In the genomic region with DNA sequence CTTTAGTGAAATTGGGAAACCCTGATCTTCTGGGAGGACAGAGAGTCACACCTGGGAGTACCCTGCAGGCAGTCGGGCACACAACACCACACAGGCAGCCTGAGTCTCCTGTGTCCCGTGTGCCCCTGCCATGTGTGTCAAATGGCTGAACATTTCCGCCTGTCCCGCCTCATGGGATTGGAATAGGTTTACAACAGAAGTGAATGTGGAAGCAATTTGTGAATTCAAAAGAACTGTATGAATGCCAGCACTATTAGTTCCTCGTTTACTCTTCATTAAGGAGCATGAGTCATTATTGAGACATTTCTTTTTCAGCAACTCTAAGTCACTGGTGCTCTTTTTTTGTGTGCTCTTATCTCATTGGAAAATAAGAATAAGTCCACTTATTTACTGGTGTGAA, we compare ENCODE assay signal across 1 cellular context.
TF ChIP-seq lines count a peak whose summit lies in the region.

No MANE protein-coding gene starts in this region.

TF ChIP-seq in GM23338, 12 proteins besides CTCF, POLR2A, EP300 and RAD21 (continued from another document):
- TF ChIP-seq, protein P1, sequence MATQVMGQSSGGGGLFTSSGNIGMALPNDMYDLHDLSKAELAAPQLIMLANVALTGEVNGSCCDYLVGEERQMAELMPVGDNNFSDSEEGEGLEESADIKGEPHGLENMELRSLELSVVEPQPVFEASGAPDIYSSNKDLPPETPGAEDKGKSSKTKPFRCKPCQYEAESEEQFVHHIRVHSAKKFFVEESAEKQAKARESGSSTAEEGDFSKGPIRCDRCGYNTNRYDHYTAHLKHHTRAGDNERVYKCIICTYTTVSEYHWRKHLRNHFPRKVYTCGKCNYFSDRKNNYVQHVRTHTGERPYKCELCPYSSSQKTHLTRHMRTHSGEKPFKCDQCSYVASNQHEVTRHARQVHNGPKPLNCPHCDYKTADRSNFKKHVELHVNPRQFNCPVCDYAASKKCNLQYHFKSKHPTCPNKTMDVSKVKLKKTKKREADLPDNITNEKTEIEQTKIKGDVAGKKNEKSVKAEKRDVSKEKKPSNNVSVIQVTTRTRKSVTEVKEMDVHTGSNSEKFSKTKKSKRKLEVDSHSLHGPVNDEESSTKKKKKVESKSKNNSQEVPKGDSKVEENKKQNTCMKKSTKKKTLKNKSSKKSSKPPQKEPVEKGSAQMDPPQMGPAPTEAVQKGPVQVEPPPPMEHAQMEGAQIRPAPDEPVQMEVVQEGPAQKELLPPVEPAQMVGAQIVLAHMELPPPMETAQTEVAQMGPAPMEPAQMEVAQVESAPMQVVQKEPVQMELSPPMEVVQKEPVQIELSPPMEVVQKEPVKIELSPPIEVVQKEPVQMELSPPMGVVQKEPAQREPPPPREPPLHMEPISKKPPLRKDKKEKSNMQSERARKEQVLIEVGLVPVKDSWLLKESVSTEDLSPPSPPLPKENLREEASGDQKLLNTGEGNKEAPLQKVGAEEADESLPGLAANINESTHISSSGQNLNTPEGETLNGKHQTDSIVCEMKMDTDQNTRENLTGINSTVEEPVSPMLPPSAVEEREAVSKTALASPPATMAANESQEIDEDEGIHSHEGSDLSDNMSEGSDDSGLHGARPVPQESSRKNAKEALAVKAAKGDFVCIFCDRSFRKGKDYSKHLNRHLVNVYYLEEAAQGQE (IDR thresholded peaks at IDR 0.05; ENCODE audit: unreplicated experiment) = no peak
- TF ChIP-seq POLR2AphosphoS5 (IDR thresholded peaks at IDR 0.05; ENCODE audit: low read depth) (no peak), EZH2phosphoT487 (IDR thresholded peaks at IDR 0.05; ENCODE audit: unreplicated experiment) (no peak), ZNF331 (CRISPR knock-in tag; IDR thresholded peaks at IDR 0.05; ENCODE audit: low read depth) (no peak)
- TF ChIP-seq, protein P2, sequence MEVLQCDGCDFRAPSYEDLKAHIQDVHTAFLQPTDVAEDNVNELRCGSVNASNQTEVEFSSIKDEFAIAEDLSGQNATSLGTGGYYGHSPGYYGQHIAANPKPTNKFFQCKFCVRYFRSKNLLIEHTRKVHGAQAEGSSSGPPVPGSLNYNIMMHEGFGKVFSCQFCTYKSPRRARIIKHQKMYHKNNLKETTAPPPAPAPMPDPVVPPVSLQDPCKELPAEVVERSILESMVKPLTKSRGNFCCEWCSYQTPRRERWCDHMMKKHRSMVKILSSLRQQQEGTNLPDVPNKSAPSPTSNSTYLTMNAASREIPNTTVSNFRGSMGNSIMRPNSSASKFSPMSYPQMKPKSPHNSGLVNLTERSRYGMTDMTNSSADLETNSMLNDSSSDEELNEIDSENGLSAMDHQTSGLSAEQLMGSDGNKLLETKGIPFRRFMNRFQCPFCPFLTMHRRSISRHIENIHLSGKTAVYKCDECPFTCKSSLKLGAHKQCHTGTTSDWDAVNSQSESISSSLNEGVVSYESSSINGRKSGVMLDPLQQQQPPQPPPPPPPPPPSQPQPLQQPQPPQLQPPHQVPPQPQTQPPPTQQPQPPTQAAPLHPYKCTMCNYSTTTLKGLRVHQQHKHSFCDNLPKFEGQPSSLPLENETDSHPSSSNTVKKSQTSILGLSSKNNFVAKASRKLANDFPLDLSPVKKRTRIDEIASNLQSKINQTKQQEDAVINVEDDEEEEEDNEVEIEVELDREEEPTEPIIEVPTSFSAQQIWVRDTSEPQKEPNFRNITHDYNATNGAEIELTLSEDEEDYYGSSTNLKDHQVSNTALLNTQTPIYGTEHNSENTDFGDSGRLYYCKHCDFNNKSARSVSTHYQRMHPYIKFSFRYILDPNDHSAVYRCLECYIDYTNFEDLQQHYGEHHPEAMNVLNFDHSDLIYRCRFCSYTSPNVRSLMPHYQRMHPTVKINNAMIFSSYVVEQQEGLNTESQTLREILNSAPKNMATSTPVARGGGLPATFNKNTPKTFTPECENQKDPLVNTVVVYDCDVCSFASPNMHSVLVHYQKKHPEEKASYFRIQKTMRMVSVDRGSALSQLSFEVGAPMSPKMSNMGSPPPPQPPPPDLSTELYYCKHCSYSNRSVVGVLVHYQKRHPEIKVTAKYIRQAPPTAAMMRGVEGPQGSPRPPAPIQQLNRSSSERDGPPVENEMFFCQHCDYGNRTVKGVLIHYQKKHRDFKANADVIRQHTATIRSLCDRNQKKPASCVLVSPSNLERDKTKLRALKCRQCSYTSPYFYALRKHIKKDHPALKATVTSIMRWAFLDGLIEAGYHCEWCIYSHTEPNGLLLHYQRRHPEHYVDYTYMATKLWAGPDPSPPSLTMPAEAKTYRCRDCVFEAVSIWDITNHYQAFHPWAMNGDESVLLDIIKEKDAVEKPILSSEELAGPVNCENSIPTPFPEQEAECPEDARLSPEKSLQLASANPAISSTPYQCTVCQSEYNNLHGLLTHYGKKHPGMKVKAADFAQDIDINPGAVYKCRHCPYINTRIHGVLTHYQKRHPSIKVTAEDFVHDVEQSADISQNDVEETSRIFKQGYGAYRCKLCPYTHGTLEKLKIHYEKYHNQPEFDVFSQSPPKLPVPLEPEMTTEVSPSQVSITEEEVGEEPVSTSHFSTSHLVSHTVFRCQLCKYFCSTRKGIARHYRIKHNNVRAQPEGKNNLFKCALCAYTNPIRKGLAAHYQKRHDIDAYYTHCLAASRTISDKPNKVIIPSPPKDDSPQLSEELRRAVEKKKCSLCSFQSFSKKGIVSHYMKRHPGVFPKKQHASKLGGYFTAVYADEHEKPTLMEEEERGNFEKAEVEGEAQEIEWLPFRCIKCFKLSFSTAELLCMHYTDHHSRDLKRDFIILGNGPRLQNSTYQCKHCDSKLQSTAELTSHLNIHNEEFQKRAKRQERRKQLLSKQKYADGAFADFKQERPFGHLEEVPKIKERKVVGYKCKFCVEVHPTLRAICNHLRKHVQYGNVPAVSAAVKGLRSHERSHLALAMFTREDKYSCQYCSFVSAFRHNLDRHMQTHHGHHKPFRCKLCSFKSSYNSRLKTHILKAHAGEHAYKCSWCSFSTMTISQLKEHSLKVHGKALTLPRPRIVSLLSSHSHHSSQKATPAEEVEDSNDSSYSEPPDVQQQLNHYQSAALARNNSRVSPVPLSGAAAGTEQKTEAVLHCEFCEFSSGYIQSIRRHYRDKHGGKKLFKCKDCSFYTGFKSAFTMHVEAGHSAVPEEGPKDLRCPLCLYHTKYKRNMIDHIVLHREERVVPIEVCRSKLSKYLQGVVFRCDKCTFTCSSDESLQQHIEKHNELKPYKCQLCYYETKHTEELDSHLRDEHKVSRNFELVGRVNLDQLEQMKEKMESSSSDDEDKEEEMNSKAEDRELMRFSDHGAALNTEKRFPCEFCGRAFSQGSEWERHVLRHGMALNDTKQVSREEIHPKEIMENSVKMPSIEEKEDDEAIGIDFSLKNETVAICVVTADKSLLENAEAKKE (CRISPR knock-in tag; IDR thresholded peaks at IDR 0.05) = no peak
